Comparison of ENCODE assay signal across 1 cellular context in genomic region chr5:16573401-16573800, GRCh38.
TF ChIP-seq lines count a peak whose summit lies in the region.

No MANE protein-coding gene starts in this region.

TF ChIP-seq in H1, 55 proteins besides CTCF, POLR2A, EP300 and RAD21 (continued from another document):
- TF ChIP-seq SIN3A (conservative IDR thresholded peaks at IDR 0.05 in 1 of 2, IDR thresholded peaks at IDR 0.05 in 1 of 2; ENCODE audit: low read depth in 1 of 2, low read length in 2 of 2): no peak
- no peak for TF ChIP-seq KDM4A (IDR thresholded peaks at IDR 0.05; ENCODE audit: low read depth, low read length, severe bottlenecking)
- TF ChIP-seq TAF7 (optimal IDR thresholded peaks at IDR 0.05; ENCODE audit: borderline replicate concordance, low read depth, low read length): no peak
- TF ChIP-seq EGR1 (IDR thresholded peaks at IDR 0.05; ENCODE audit: borderline replicate concordance, low read depth, low read length): no peak
- no peak for TF ChIP-seq PHF8 (conservative IDR thresholded peaks at IDR 0.05; ENCODE audit: low read depth, low read length)
- TF ChIP-seq CHD1 (IDR thresholded peaks at IDR 0.05; ENCODE audit: low read depth, low read length): no peak
- no peak for TF ChIP-seq NRF1 (IDR thresholded peaks at IDR 0.05; ENCODE audit: low read depth, low read length)
- no peak for TF ChIP-seq HDAC6 (IDR thresholded peaks at IDR 0.05; ENCODE audit: low read depth, low read length)
TF ChIP-seq in H1: peak in this region for 0.
